In the genomic region with DNA sequence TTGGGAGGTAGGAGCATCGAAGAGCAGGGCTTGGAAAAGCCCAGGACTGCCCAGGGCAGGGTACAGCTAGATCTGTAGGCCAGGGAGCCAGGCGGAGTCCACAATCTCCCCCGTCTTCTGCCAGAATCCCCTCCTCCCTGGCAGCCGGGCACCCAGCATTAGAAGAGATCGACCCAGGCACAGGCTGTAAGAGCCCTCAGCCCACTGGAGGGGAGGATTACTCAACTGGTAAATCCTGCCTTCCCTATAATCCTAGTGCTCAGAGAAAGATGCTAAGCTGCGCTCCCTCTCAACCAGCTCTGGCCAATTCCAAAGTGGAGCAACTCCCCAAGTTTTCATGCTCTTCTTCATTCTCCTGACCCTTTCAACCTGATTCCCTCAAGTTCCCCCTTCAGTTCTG, we compare ENCODE assay signal across 21 cellular contexts. TPM values are rescaled to one million over a fixed set of nuclear protein-coding genes. Genes with fewer than 3 reads are reported as not detected.
DNase-seq lines count a peak whose midpoint lies in the region; ATAC-seq, FAIRE-seq and TF ChIP-seq lines count a peak whose summit lies in the region.
"Had no signal": no experiment of that assay in that cellular context is flagged by ENCODE, and none has a peak within 500 bp of the region (broad histone marks: within the 10 kb centered on the region; RNA-seq: fewer than 3 reads in every experiment).

No MANE protein-coding gene starts in this region.

- H3K4me1 Mint-ChIP-seq in CD4-positive, alpha-beta memory T cell: peaks cover 56 to 89% (median 71%) of the 10 kb centered on the region in 4 donors
- H3K4me1 Mint-ChIP-seq in activated T-helper 1 cell treated with anti-CD3 and anti-CD28 coated beads, Interleukin-12 subunit alpha, Interleukin-12 subunit beta, Interleukin-2, Interleukin-4 antibody, amounts not matched to agents 30 ng/mL and 10 ng/mL and 1 ng/mL, durations not matched to agents 14 hours and 24 hours and 36 hours (ENCODE audit: low read depth): peaks cover 67% of the 10 kb centered on the region
- peaks cover 54 to 85% (median 79%) of the 10 kb centered on the region in 4 donors for H3K4me1 Mint-ChIP-seq in naive thymus-derived CD8-positive, alpha-beta T cell

- H3K36me3 ChIP-seq in CD4-positive, alpha-beta memory T cell (ENCODE audit: insufficient read depth, low read length): peaks cover 51% of the 10 kb centered on the region
- H3K36me3 ChIP-seq: colonic mucosa, ovary, thoracic aorta had no signal

- peak overlapping the region; percentile 40 to 98 for H3K4me3 ChIP-seq in CD4-positive, alpha-beta memory T cell (ENCODE audit: low read length in 2 of 2)
- H3K4me3 ChIP-seq: colonic mucosa, ovary, thoracic aorta had no signal

- intact Hi-C loops in CD4-positive, alpha-beta memory T cell (cut with micrococcal nuclease): loop anchor here (5.0 to 10.0 kb wide), 2 partner anchors 42 to 340 kb away; no protein-coding TSS in a partner anchor
- intact Hi-C loops in activated T-helper 1 cell treated with anti-CD3 and anti-CD28 coated beads, Interleukin-12 subunit alpha, Interleukin-12 subunit beta, Interleukin-2, Interleukin-4 antibody, amounts not matched to agents 30 ng/mL and 10 ng/mL and 1 ng/mL, durations not matched to agents 14 hours and 24 hours and 36 hours (cut with micrococcal nuclease): loop anchor here (5.0 to 10.0 kb wide), 5 partner anchors 37 to 1080 kb away; a partner anchor contains a TSS

- peaks cover 0 to 2% of the 10 kb centered on the region in 2 donors for H3K27me3 Mint-ChIP-seq in CD4-positive, alpha-beta memory T cell
- no peaks in the 10 kb centered on the region for H3K27me3 Mint-ChIP-seq in activated T-helper 1 cell treated with anti-CD3 and anti-CD28 coated beads, Interleukin-12 subunit alpha, Interleukin-12 subunit beta, Interleukin-2, Interleukin-4 antibody, amounts not matched to agents 30 ng/mL and 10 ng/mL and 1 ng/mL, durations not matched to agents 14 hours and 24 hours and 36 hours (ENCODE audit: insufficient read depth)
- peaks cover 0 to 3% (median 0%) of the 10 kb centered on the region in 5 donors for H3K27me3 Mint-ChIP-seq in naive thymus-derived CD8-positive, alpha-beta T cell

- H3K4me3 Mint-ChIP-seq in CD4-positive, alpha-beta memory T cell: peak overlapping the region; percentile 94 to 99 (median 97)
- H3K4me3 Mint-ChIP-seq in activated T-helper 1 cell treated with anti-CD3 and anti-CD28 coated beads, Interleukin-12 subunit alpha, Interleukin-12 subunit beta, Interleukin-2, Interleukin-4 antibody, amounts not matched to agents 30 ng/mL and 10 ng/mL and 1 ng/mL, durations not matched to agents 14 hours and 24 hours and 36 hours: peak overlapping the region; percentile 82
- H3K4me3 Mint-ChIP-seq in naive thymus-derived CD8-positive, alpha-beta T cell: peak overlapping the region; percentile 92 to 99 (median 95)
- H3K4me3 Mint-ChIP-seq: HFFc6 had no signal

- H3K9me3 ChIP-seq in CD4-positive, alpha-beta memory T cell (ENCODE audit: control insufficient read depth in 1 of 2, low read length in 2 of 2): no peaks in the 10 kb centered on the region
- H3K9me3 ChIP-seq: colonic mucosa, ovary, thoracic aorta had no signal

- peak; percentile 82 for FAIRE-seq in D721Med (lab: Jason Lieb, UNC)
- FAIRE-seq: astrocyte, frontal cortex, GM19239, HepG2 had no signal

- ATAC-seq in naive thymus-derived CD8-positive, alpha-beta T cell: no peak
- ATAC-seq: HepG2, left lobe of liver had no signal

- POLR2A ChIA-PET in CD4-positive, alpha-beta memory T cell (lab: Charles Lee; ENCODE audit: partially characterized antibody): interaction anchor here (1.0 to 14.0 kb wide), 14 partner anchors 18 to 259 kb away, joined by 3 to 329 read pairs (median 4); a partner anchor contains a TSS
- POLR2A ChIA-PET in naive thymus-derived CD8-positive, alpha-beta T cell (lab: Charles Lee): interaction anchor here (0.6 to 9.9 kb wide), 22 partner anchors 9 to 250 kb away, joined by 3 to 208 read pairs (median 7); a partner anchor contains a TSS

- H3K27ac Mint-ChIP-seq in CD4-positive, alpha-beta memory T cell: peak overlapping the region; percentile 93 to 99 (median 98)
- peak overlapping the region; percentile 37 for H3K27ac Mint-ChIP-seq in activated T-helper 1 cell treated with anti-CD3 and anti-CD28 coated beads, Interleukin-12 subunit alpha, Interleukin-12 subunit beta, Interleukin-2, Interleukin-4 antibody, amounts not matched to agents 30 ng/mL and 10 ng/mL and 1 ng/mL, durations not matched to agents 14 hours and 24 hours and 36 hours
- peak overlapping the region; percentile 90 to 99 (median 97) for H3K27ac Mint-ChIP-seq in naive thymus-derived CD8-positive, alpha-beta T cell
- H3K27ac Mint-ChIP-seq: HFFc6 had no signal

- no peak for TF ChIP-seq CTCF in D721Med (IDR thresholded peaks at IDR 0.05; ENCODE audit: insufficient read depth, missing control alignments)

- CTCF ChIA-PET in CD4-positive, alpha-beta memory T cell (lab: Charles Lee; ENCODE audit: partially characterized antibody): interaction anchor here (0.9 to 2.6 kb wide), 9 partner anchors 14 to 252 kb away, joined by 3 to 11 read pairs (median 5); no protein-coding TSS in a partner anchor

- H3K9me3 Mint-ChIP-seq in CD4-positive, alpha-beta memory T cell: peaks cover 0 to 3% (median 0%) of the 10 kb centered on the region in 8 donors
- no peaks in the 10 kb centered on the region for H3K9me3 Mint-ChIP-seq in activated T-helper 1 cell treated with anti-CD3 and anti-CD28 coated beads, Interleukin-12 subunit alpha, Interleukin-12 subunit beta, Interleukin-2, Interleukin-4 antibody, amounts not matched to agents 30 ng/mL and 10 ng/mL and 1 ng/mL, durations not matched to agents 14 hours and 24 hours and 36 hours
- peaks cover 0 to 2% (median 0%) of the 10 kb centered on the region in 9 donors for H3K9me3 Mint-ChIP-seq in naive thymus-derived CD8-positive, alpha-beta T cell
- H3K9me3 Mint-ChIP-seq: HFFc6 had no signal

- peak in 1 of 5 donors; percentile 19 for DNase-seq in CD4-positive, alpha-beta memory T cell
- DNase-seq in D721Med (ENCODE audit: insufficient read length, low spot score) (peak; percentile 98), NCI-H1048 (lab: John Stamatoyannopoulos, UW) (no peak), SK-N-DZ (ENCODE audit: low spot score) (no peak), dedifferentiated amniotic fluid mesenchymal stem cell (ENCODE audit: extremely low spot score) (no peak)
- DNase-seq in activated T-helper 1 cell treated with anti-CD3 and anti-CD28 coated beads, Interleukin-12 subunit alpha, Interleukin-12 subunit beta, Interleukin-2, Interleukin-4 antibody, amounts not matched to agents 30 ng/mL and 10 ng/mL and 1 ng/mL, durations not matched to agents 14 hours and 24 hours and 36 hours (ENCODE audit: low spot score): no peak
- DNase-seq in naive thymus-derived CD8-positive, alpha-beta T cell: peak in 1 of 10 donors; percentile 10
- DNase-seq: colonic mucosa, DMS79, HFFc6, MM.1S, NCI-H2029, NCI-H510A treated with DMSO at 0.1 percent for 48 hours had no signal

- H3K36me3 Mint-ChIP-seq in CD4-positive, alpha-beta memory T cell: peaks cover 25 to 67% of the 10 kb centered on the region in 2 donors
- peaks cover 23% of the 10 kb centered on the region for H3K36me3 Mint-ChIP-seq in activated T-helper 1 cell treated with anti-CD3 and anti-CD28 coated beads, Interleukin-12 subunit alpha, Interleukin-12 subunit beta, Interleukin-2, Interleukin-4 antibody, amounts not matched to agents 30 ng/mL and 10 ng/mL and 1 ng/mL, durations not matched to agents 14 hours and 24 hours and 36 hours (ENCODE audit: low read depth)
- peaks cover 13 to 56% (median 23%) of the 10 kb centered on the region in 3 donors for H3K36me3 Mint-ChIP-seq in naive thymus-derived CD8-positive, alpha-beta T cell

- peak overlapping the region; percentile 94 for H3K27ac ChIP-seq in CD4-positive, alpha-beta memory T cell (ENCODE audit: low read depth, low read length)
- H3K27ac ChIP-seq: colonic mucosa, epithelial cell of prostate, ovary, thoracic aorta had no signal

- H3K4me1 ChIP-seq in CD4-positive, alpha-beta memory T cell (ENCODE audit: insufficient read depth, low read length): peaks cover 82% of the 10 kb centered on the region

- no peaks in the 10 kb centered on the region for H3K27me3 ChIP-seq in CD4-positive, alpha-beta memory T cell (ENCODE audit: insufficient read depth, low read length)
- H3K27me3 ChIP-seq: ovary had no signal

RNA-seq across cellular contexts. Expression of a gene that starts 3.2 kb away (rescaled TPM):
- total RNA-seq in CD4-positive, alpha-beta memory T cell: 100 to 1,000 TPM; 552 to 556 TPM
- 100 to 1,000 TPM; 174 to 260 TPM for polyA plus RNA-seq in CD4-positive, alpha-beta memory T cell
- total RNA-seq in activated T-helper 1 cell treated with anti-CD3 and anti-CD28 coated beads, Interleukin-12 subunit alpha, Interleukin-12 subunit beta, Interleukin-2, Interleukin-4 antibody, amounts not matched to agents 30 ng/mL and 10 ng/mL and 1 ng/mL, durations not matched to agents 14 hours and 24 hours and 36 hours: 139 and 142 TPM in 2 replicates
- 100 to 1,000 TPM; 566 to 578 TPM for total RNA-seq in naive thymus-derived CD8-positive, alpha-beta T cell
- 100 to 1,000 TPM; 177 to 292 (median 235) TPM for polyA plus RNA-seq in naive thymus-derived CD8-positive, alpha-beta T cell
- polyA plus RNA-seq in SK-N-DZ (2014; cell fraction: cytosol; rRNA removed): 0.44 and 0.53 TPM in 2 replicates
- polyA plus RNA-seq in SK-N-DZ (2014; cell fraction: nucleus; rRNA removed): 0.38 TPM in 1 of 2 replicates, not detected in the other
- total RNA-seq: HFFc6 had no signal

Comparison
In these comparisons a context has a peak if more than half of its experiments do, and no peak if none do; other contexts are left out.
1. H3K27ac Mint-ChIP-seq: peak in every context shown above with its lines; median percentile 98 in CD4-positive, alpha-beta memory T cell; 97 in naive thymus-derived CD8-positive, alpha-beta T cell; 37 in activated T-helper 1 cell treated with anti-CD3 and anti-CD28 coated beads, Interleukin-12 subunit alpha, Interleukin-12 subunit beta, Interleukin-2, Interleukin-4 antibody, amounts not matched to agents 30 ng/mL and 10 ng/mL and 1 ng/mL, durations not matched to agents 14 hours and 24 hours and 36 hours.